ENCODE assay signal across 19 cellular contexts in the genomic region with DNA sequence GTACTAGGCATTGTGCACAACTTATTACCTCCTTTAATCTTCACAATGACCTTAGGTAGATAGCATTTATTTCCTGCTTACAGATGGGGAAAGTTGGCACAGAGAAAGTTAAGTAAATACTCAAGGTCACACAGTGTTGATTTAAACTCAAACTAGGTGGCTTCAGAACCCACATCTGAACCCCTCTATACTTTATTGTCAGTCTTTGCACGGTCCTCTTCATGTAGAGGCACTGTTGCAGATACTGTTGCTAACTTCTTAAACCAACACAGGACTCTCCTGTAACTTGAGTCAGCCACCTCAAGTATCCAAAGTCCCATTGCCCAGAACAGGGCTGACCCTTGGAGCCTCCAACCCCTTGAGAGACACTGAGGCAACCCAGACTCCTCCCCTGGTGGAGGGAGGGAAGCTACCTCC. TPM values are rescaled to one million over a fixed set of nuclear protein-coding genes. Genes with fewer than 3 reads are reported as not detected.
A peak's percentile ranks its signal among the peaks of the same experiment; 100 is the strongest.
DNase-seq lines count a peak whose midpoint lies in the region; ATAC-seq and FAIRE-seq lines count a peak whose summit lies in the region.
"Had no signal": no experiment of that assay in that cellular context is flagged by ENCODE, and none has a peak within 500 bp of the region (broad histone marks: within the 10 kb centered on the region; RNA-seq: fewer than 3 reads in every experiment).

No MANE protein-coding gene starts in this region.

- H3K27ac ChIP-seq in small intestine (ENCODE audit: low read depth in 1 of 2, low read length in 1 of 2) = no peak overlapping the region
- H3K27ac ChIP-seq: BLaER1 had no signal

- no peak for FAIRE-seq in small intestine (lab: Jason Lieb, UNC)
- FAIRE-seq: G401.6, GM12892 had no signal

- H3K27me3 ChIP-seq in small intestine (ENCODE audit: control insufficient read depth in 2 of 2, insufficient read depth in 2 of 2, low read length in 2 of 2) = no peaks in the 10 kb centered on the region
- H3K27me3 ChIP-seq: BLaER1, Peyer's patch had no signal

- peak; percentile 25 for ATAC-seq in left lobe of liver

- H3K36me3 ChIP-seq in small intestine (ENCODE audit: control insufficient read depth in 2 of 2, insufficient read depth in 2 of 2, low read length in 2 of 2) = no peaks in the 10 kb centered on the region
- H3K36me3 ChIP-seq: BLaER1, HAP-1, Peyer's patch had no signal

- DNase-seq in NCI-H510A treated with DMSO at 0.1 percent for 48 hours (lab: John Stamatoyannopoulos, UW) (peak; percentile 19), NCI-H510A (lab: John Stamatoyannopoulos, UW) (no peak), HT-29 (ENCODE audit: low spot score) (peak; percentile 77), left lobe of liver (ENCODE audit: low spot score) (no peak), small intestine (peak; percentile 70), NCI-H2227 (lab: John Stamatoyannopoulos, UW; ENCODE audit: unreplicated experiment) (no peak), SW480 (ENCODE audit: low spot score) (no peak), NCI-H2107 (lab: John Stamatoyannopoulos, UW) (no peak)
- DNase-seq: 8988T, DMS79 treated with DMSO at 0.1 percent for 48 hours, NCI-H1048, NCI-H1694, NCI-H82, SHP77 treated with DMSO at 0.1 percent for 48 hours had no signal

- H3K4me3 ChIP-seq in small intestine (ENCODE audit: low read depth in 1 of 2, low read length in 2 of 2) = no peak overlapping the region
- H3K4me3 ChIP-seq: BLaER1, HAP-1, Peyer's patch had no signal

- no peaks in the 10 kb centered on the region for H3K4me1 ChIP-seq in small intestine (ENCODE audit: control insufficient read depth in 2 of 2, insufficient read depth in 1 of 2, low read depth in 1 of 2, low read length in 1 of 2)
- H3K4me1 ChIP-seq: BLaER1, Peyer's patch had no signal

- no peaks in the 10 kb centered on the region for H3K9me3 ChIP-seq in small intestine (ENCODE audit: control insufficient read depth, low read depth)
- H3K9me3 ChIP-seq: BLaER1, HAP-1, Peyer's patch had no signal

- WGBS in small intestine, 3 donors = 14 to 47% (median 26%) methylated on average over 1 of the region's 1 CpG

RNA-seq across cellular contexts. Expression of gene FRY, which starts 48.8 kb away (rescaled TPM):
- total RNA-seq in HT-29 (2014; rRNA removed; shearing (Covaris generic)) = 23.9 and 29.4 TPM in 2 replicates
- total RNA-seq in left lobe of liver = 15.1 TPM
- 10 to 100 TPM in 1 of 3 donors, 1 to 10 TPM in 2; 2.0 to 13.6 (median 2.2) TPM for polyA plus RNA-seq in small intestine

Comparison
In these comparisons a context has a peak if more than half of its experiments do, and no peak if none do; other contexts are left out.
1. DNase-seq: peak in NCI-H510A treated with DMSO at 0.1 percent for 48 hours (single experiment), HT-29 (single experiment) and small intestine (single experiment); none in NCI-H510A (single experiment), left lobe of liver (single experiment), NCI-H2227 (single experiment), SW480 (single experiment) and NCI-H2107 (single experiment).